In genomic region chr10:91163709-91164474, GRCh38 we compare ENCODE assay signal across 1 cellular context.
TF ChIP-seq lines count a peak whose summit lies in the region.

No MANE protein-coding gene starts in this region.

TF ChIP-seq in GM23338, 12 proteins besides CTCF, POLR2A, EP300 and RAD21 (continued from another document):
- no peak for TF ChIP-seq REST (IDR thresholded peaks at IDR 0.05; ENCODE audit: unreplicated experiment)
TF ChIP-seq in GM23338: peak in this region for 2.
